In genomic region chr18:67957684-67958083, GRCh38 we compare ENCODE assay signal across 24 cellular contexts.
"Had no signal": no experiment of that assay in that cellular context is flagged by ENCODE, and none has a peak within 500 bp of the region (broad histone marks: within the 10 kb centered on the region; RNA-seq: fewer than 3 reads in every experiment).

No MANE protein-coding gene starts in this region.

- H3K9me3 Mint-ChIP-seq: naive thymus-derived CD8-positive, alpha-beta T cell; nephron progenitor cell; stimulated activated naive CD8-positive, alpha-beta T cell treated with anti-CD3 and anti-CD28 coated beads, Interleukin-15, amount 100 ng/mL, for 72 hours had no signal

- H2AFZ ChIP-seq: hepatocyte, parathyroid adenoma had no signal

- H3K4me3 Mint-ChIP-seq: naive thymus-derived CD8-positive, alpha-beta T cell; nephron progenitor cell; stimulated activated naive CD8-positive, alpha-beta T cell treated with anti-CD3 and anti-CD28 coated beads, Interleukin-15, amount 100 ng/mL, for 72 hours had no signal

- H3K27me3 ChIP-seq: gastrocnemius medialis, hepatocyte, left lung, neutrophil, right lobe of liver, suprapubic skin, transverse colon, upper lobe of right lung, uterus had no signal

- H3K9ac ChIP-seq: parathyroid adenoma had no signal

- H3K27me3 Mint-ChIP-seq: stimulated activated naive CD8-positive, alpha-beta T cell treated with anti-CD3 and anti-CD28 coated beads, Interleukin-15, amount 100 ng/mL, for 72 hours had no signal

- H3K4me1 Mint-ChIP-seq: naive thymus-derived CD8-positive, alpha-beta T cell; nephron progenitor cell; stimulated activated naive CD8-positive, alpha-beta T cell treated with anti-CD3 and anti-CD28 coated beads, Interleukin-15, amount 100 ng/mL, for 72 hours had no signal

- ATAC-seq: esophagus mucosa; gastrocnemius medialis; heart left ventricle; left cardiac atrium; left lung; naive thymus-derived CD8-positive, alpha-beta T cell; right lobe of liver; stimulated activated naive CD8-positive, alpha-beta T cell treated with anti-CD3 and anti-CD28 coated beads, Interleukin-15, amount 100 ng/mL, for 72 hours; upper lobe of right lung had no signal

- H3K36me3 Mint-ChIP-seq: naive thymus-derived CD8-positive, alpha-beta T cell had no signal

- H3K27ac ChIP-seq: epithelial cell of prostate, gastrocnemius medialis, heart left ventricle, hepatocyte, left lung, neutrophil, parathyroid adenoma, right lobe of liver, suprapubic skin, transverse colon, upper lobe of right lung, uterus had no signal

- DNase-seq: cortex of kidney; foreskin fibroblast; gastrocnemius medialis; heart left ventricle; left cardiac atrium; left lung; naive thymus-derived CD8-positive, alpha-beta T cell; nephron progenitor cell; right lobe of liver; small intestine; stimulated activated CD4-positive, alpha-beta T cell treated with anti-CD3 and anti-CD28 coated beads, Interleukin-15, amount 100 ng/mL, for 24 hours; stimulated activated CD4-positive, alpha-beta T cell treated with anti-CD3 and anti-CD28 coated beads, Interleukin-2, amount 100 ng/mL, for 48 hours; stimulated activated naive CD4-positive, alpha-beta T cell; stimulated activated naive CD8-positive, alpha-beta T cell treated with anti-CD3 and anti-CD28 coated beads, Interleukin-15, amount 100 ng/mL, for 72 hours; transverse colon; upper lobe of right lung; uterus had no signal

- H3K36me3 ChIP-seq: gastrocnemius medialis, heart left ventricle, left lung, neutrophil, right lobe of liver, suprapubic skin, transverse colon, upper lobe of right lung, uterus had no signal

- H3K4me1 ChIP-seq: gastrocnemius medialis, heart left ventricle, left lung, parathyroid adenoma, right lobe of liver, suprapubic skin, transverse colon, upper lobe of right lung, uterus had no signal

- H3K4me3 ChIP-seq: gastrocnemius medialis, heart left ventricle, hepatocyte, left lung, right lobe of liver, suprapubic skin, transverse colon, upper lobe of right lung, uterus had no signal

- H3K9me3 ChIP-seq: gastrocnemius medialis, heart left ventricle, left lung, neutrophil, right lobe of liver, suprapubic skin, transverse colon, upper lobe of right lung, uterus had no signal

- H3K4me2 ChIP-seq: hepatocyte had no signal

- H3K27ac Mint-ChIP-seq: naive thymus-derived CD8-positive, alpha-beta T cell; nephron progenitor cell; progenitor cell of endocrine pancreas; stimulated activated naive CD8-positive, alpha-beta T cell treated with anti-CD3 and anti-CD28 coated beads, Interleukin-15, amount 100 ng/mL, for 72 hours had no signal

- H3K79me2 ChIP-seq: hepatocyte, parathyroid adenoma had no signal
